Comparison of ENCODE assay signal across 8 cellular contexts in the genomic region with DNA sequence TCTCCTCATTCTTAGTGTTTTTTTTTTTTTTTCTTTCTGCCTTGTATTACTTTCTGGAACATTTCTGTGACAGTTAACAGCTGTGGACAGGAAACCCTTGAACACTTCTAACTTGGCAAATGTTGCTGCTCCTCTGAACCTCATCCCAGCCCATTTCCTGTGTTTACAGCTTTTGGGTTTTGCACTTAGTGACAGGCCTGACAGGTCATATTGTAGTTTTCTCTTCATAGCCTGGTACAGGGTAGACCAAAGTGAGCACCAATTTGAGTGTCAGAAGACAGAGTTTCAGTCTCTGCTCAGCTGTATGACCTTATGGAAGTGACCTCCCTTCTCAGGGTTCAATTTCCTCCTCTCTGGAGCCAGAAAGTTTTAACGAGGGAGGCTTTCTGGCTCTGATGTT.
DNase-seq lines count a peak whose midpoint lies in the region; ATAC-seq lines count a peak whose summit lies in the region.

No MANE protein-coding gene starts in this region.

- peak overlapping the region; percentile 67 for H3K27ac ChIP-seq in effector memory CD4-positive, alpha-beta T cell (ENCODE audit: insufficient read depth, low read length, poor library complexity, severe bottlenecking)

- no peaks in the 10 kb centered on the region for H3K9me3 ChIP-seq in effector memory CD4-positive, alpha-beta T cell (ENCODE audit: control insufficient read depth, low read length)

- no peaks in the 10 kb centered on the region for H3K9me3 Mint-ChIP-seq in T-helper 1 cell treated with Interleukin-12 subunit alpha and Interleukin-12 subunit beta and Interleukin-4 antibody, amounts not matched to agents 30 μg/mL and 1 μg/mL, for 36 hours

- H3K36me3 Mint-ChIP-seq in T-helper 1 cell treated with Interleukin-12 subunit alpha and Interleukin-12 subunit beta and Interleukin-4 antibody, amounts not matched to agents 30 μg/mL and 1 μg/mL, for 36 hours (ENCODE audit: low read depth) = peaks cover 28% of the 10 kb centered on the region

- peak; percentile 10 for DNase-seq in activated CD4-positive, CD25-positive, alpha-beta regulatory T cell treated with anti-CD3 and anti-CD28 coated beads, Interleukin-2, amount 50 U/mL, for 16 hours (ENCODE audit: low read depth, low spot score)
- no peak for DNase-seq in activated CD4-positive, CD25-positive, alpha-beta regulatory T cell treated with anti-CD3 and anti-CD28 coated beads, Interleukin-2, amount 50 U/mL, for 72 hours
- peak; percentile 9 to 26 (median 25) for DNase-seq in effector memory CD4-positive, alpha-beta T cell
- DNase-seq in renal cortical epithelial cell (ENCODE audit: low read depth) (peak; percentile 26), NCI-H2107 (lab: John Stamatoyannopoulos, UW) (no peak)
- DNase-seq in effector CD8-positive, alpha-beta T cell (lab: John Stamatoyannopoulos, UW) = no peak

- peaks cover 89% of the 10 kb centered on the region for H3K4me1 ChIP-seq in effector memory CD4-positive, alpha-beta T cell (ENCODE audit: control insufficient read depth, insufficient read depth, low read length, poor library complexity, severe bottlenecking)

- peaks cover 82% of the 10 kb centered on the region for H3K4me1 Mint-ChIP-seq in T-helper 1 cell treated with Interleukin-12 subunit alpha and Interleukin-12 subunit beta and Interleukin-4 antibody, amounts not matched to agents 30 μg/mL and 1 μg/mL, for 36 hours (ENCODE audit: low read depth)

- peak overlapping the region; percentile 21 for H3K4me3 ChIP-seq in effector memory CD4-positive, alpha-beta T cell (ENCODE audit: insufficient read depth, low read depth, low read length, poor library complexity, severe bottlenecking)

- peak; percentile 62 for ATAC-seq in HG02973 (IDR thresholded peaks at IDR 0.05; ENCODE audit: unreplicated experiment)

- peak overlapping the region; percentile 75 for H3K4me3 Mint-ChIP-seq in T-helper 1 cell treated with Interleukin-12 subunit alpha and Interleukin-12 subunit beta and Interleukin-4 antibody, amounts not matched to agents 30 μg/mL and 1 μg/mL, for 36 hours

- peak overlapping the region; percentile 93 for H3K27ac Mint-ChIP-seq in T-helper 1 cell treated with Interleukin-12 subunit alpha and Interleukin-12 subunit beta and Interleukin-4 antibody, amounts not matched to agents 30 μg/mL and 1 μg/mL, for 36 hours

- H3K27me3 Mint-ChIP-seq in T-helper 1 cell treated with Interleukin-12 subunit alpha and Interleukin-12 subunit beta and Interleukin-4 antibody, amounts not matched to agents 30 μg/mL and 1 μg/mL, for 36 hours (ENCODE audit: low read depth) = no peaks in the 10 kb centered on the region

- no peaks in the 10 kb centered on the region for H3K36me3 ChIP-seq in effector memory CD4-positive, alpha-beta T cell (ENCODE audit: control insufficient read depth, insufficient read depth, low read length)

- no peaks in the 10 kb centered on the region for H3K27me3 ChIP-seq in effector memory CD4-positive, alpha-beta T cell (replicated peaks; ENCODE audit: control insufficient read depth, insufficient read depth, low read length, poor library complexity, severe bottlenecking)

Comparison
In these comparisons a context has a peak if more than half of its experiments do, and no peak if none do; other contexts are left out.
1. DNase-seq: peak in activated CD4-positive, CD25-positive, alpha-beta regulatory T cell treated with anti-CD3 and anti-CD28 coated beads, Interleukin-2, amount 50 U/mL, for 16 hours (single experiment), effector memory CD4-positive, alpha-beta T cell (3 of 3) and renal cortical epithelial cell (single experiment); none in activated CD4-positive, CD25-positive, alpha-beta regulatory T cell treated with anti-CD3 and anti-CD28 coated beads, Interleukin-2, amount 50 U/mL, for 72 hours (single experiment), NCI-H2107 (single experiment) and effector CD8-positive, alpha-beta T cell (single experiment).